ENCODE assay signal across 9 cellular contexts in genomic region chr17:82400830-82401229, GRCh38. TPM values are rescaled to one million over a fixed set of nuclear protein-coding genes. Genes with fewer than 3 reads are reported as not detected.
A peak's percentile ranks its signal among the peaks of the same experiment; 100 is the strongest.
DNase-seq lines count a peak whose midpoint lies in the region; ATAC-seq and TF ChIP-seq lines count a peak whose summit lies in the region.
"Had no signal": no experiment of that assay in that cellular context is flagged by ENCODE, and none has a peak within 500 bp of the region (broad histone marks: within the 10 kb centered on the region; RNA-seq: fewer than 3 reads in every experiment).

No MANE protein-coding gene starts in this region.

- peaks cover 9 to 24% (median 12%) of the 10 kb centered on the region in 4 donors for H3K4me1 Mint-ChIP-seq in naive thymus-derived CD8-positive, alpha-beta T cell

- DNase-seq in GDM1 (lab: John Stamatoyannopoulos, UW), result peak; percentile 88
- DNase-seq in NOMO-1 treated with DMSO at 0.1 percent for 48 hours (lab: John Stamatoyannopoulos, UW; ENCODE audit: unreplicated experiment), result peak; percentile 88
- DNase-seq in activated T-cell treated with anti-CD3 and anti-CD28 coated beads, Interleukin-2, amount 50 U/mL, for 1 hour, result peak; percentile 44
- DNase-seq in naive thymus-derived CD8-positive, alpha-beta T cell, result peak in 8 of 10 donors; percentile 13 to 68 (median 43)
- no peak for DNase-seq in NCI-H1436 (lab: John Stamatoyannopoulos, UW)
- no peak for DNase-seq in NCI-H748 treated with DMSO at 0.1 percent for 48 hours (lab: John Stamatoyannopoulos, UW)

- H3K27ac Mint-ChIP-seq in naive thymus-derived CD8-positive, alpha-beta T cell, result peak overlapping the region; percentile 12 to 94 (median 69)

- no peaks in the 10 kb centered on the region for H3K27me3 Mint-ChIP-seq in naive thymus-derived CD8-positive, alpha-beta T cell

- peaks cover 0 to 41% (median 6%) of the 10 kb centered on the region in 3 donors for H3K36me3 Mint-ChIP-seq in naive thymus-derived CD8-positive, alpha-beta T cell

- peak overlapping the region; percentile 71 to 98 (median 88) for H3K4me3 Mint-ChIP-seq in naive thymus-derived CD8-positive, alpha-beta T cell

- no peaks in the 10 kb centered on the region for H3K9me3 Mint-ChIP-seq in naive thymus-derived CD8-positive, alpha-beta T cell

- ATAC-seq in naive thymus-derived CD8-positive, alpha-beta T cell, result peak; percentile 84 to 94
- no peak for ATAC-seq in GM19452 (IDR thresholded peaks at IDR 0.05; ENCODE audit: unreplicated experiment)
- ATAC-seq in SK-N-SH treated with all-trans-retinoic acid at 6 μM for 48 hours, result no peak

- POLR2A ChIA-PET in naive thymus-derived CD8-positive, alpha-beta T cell (lab: Charles Lee), result interaction anchor here (0.7 kb wide), 2 partner anchors 19 to 157 kb away, joined by 4 read pairs; no protein-coding TSS in a partner anchor

TF ChIP-seq in SK-N-SH treated with all-trans-retinoic acid at 6 μM for 48 hours, 23 proteins besides CTCF, POLR2A, EP300 and RAD21:
- TF ChIP-seq ESRRG (CRISPR knock-in tag; IDR thresholded peaks at IDR 0.05), result no peak
- no peak for TF ChIP-seq PPARA (CRISPR knock-in tag; IDR thresholded peaks at IDR 0.05; ENCODE audit: borderline replicate concordance)

RNA-seq across cellular contexts. Expression of gene HEXD, which starts 17.3 kb away (rescaled TPM):
- total RNA-seq in naive thymus-derived CD8-positive, alpha-beta T cell, result 100 to 1,000 TPM; 112 to 122 TPM
- polyA plus RNA-seq in naive thymus-derived CD8-positive, alpha-beta T cell, result 10 to 100 TPM; 12.1 to 18.8 (median 12.2) TPM

RNA-seq across cellular contexts. Expression of gene OGFOD3, which starts 17.6 kb away (rescaled TPM):
- 10 to 100 TPM; 25.6 to 29.1 TPM for total RNA-seq in naive thymus-derived CD8-positive, alpha-beta T cell
- polyA plus RNA-seq in naive thymus-derived CD8-positive, alpha-beta T cell, result 10 to 100 TPM; 32.4 to 35.2 (median 32.6) TPM

RNA-seq across cellular contexts. Expression of gene UTS2R, which starts 29.3 kb away (rescaled TPM):
- not detected for total RNA-seq in naive thymus-derived CD8-positive, alpha-beta T cell
- not detected for polyA plus RNA-seq in naive thymus-derived CD8-positive, alpha-beta T cell
- total RNA-seq: liver had no signal
- polyA plus RNA-seq: liver had no signal

RNA-seq across cellular contexts. Expression of gene TEX19, which starts 41.8 kb away (rescaled TPM):
- total RNA-seq in naive thymus-derived CD8-positive, alpha-beta T cell, result not detected
- not detected for polyA plus RNA-seq in naive thymus-derived CD8-positive, alpha-beta T cell
- polyA plus RNA-seq: liver had no signal

RNA-seq across cellular contexts. Expression of gene CYBC1, which starts 49.7 kb away (rescaled TPM):
- 100 to 1,000 TPM; 207 to 213 TPM for total RNA-seq in naive thymus-derived CD8-positive, alpha-beta T cell
- polyA plus RNA-seq in naive thymus-derived CD8-positive, alpha-beta T cell, result 100 to 1,000 TPM; 133 to 149 (median 147) TPM

Comparison
In these comparisons a context has a peak if more than half of its experiments do, and no peak if none do; other contexts are left out.
1. DNase-seq: peak in GDM1 (single experiment), NOMO-1 treated with DMSO at 0.1 percent for 48 hours (single experiment), activated T-cell treated with anti-CD3 and anti-CD28 coated beads, Interleukin-2, amount 50 U/mL, for 1 hour (single experiment) and naive thymus-derived CD8-positive, alpha-beta T cell (8 of 10); none in NCI-H1436 (single experiment) and NCI-H748 treated with DMSO at 0.1 percent for 48 hours (single experiment).
2. ATAC-seq: peak in naive thymus-derived CD8-positive, alpha-beta T cell (2 of 2); none in GM19452 (single experiment) and SK-N-SH treated with all-trans-retinoic acid at 6 μM for 48 hours (single experiment).